Comparison of ENCODE assay signal across 8 cellular contexts in genomic region chr1:30824736-30825429, GRCh38.
DNase-seq lines count a peak whose midpoint lies in the region; ATAC-seq and TF ChIP-seq lines count a peak whose summit lies in the region.

No MANE protein-coding gene starts in this region.

- peaks cover 2% of the 10 kb centered on the region for H3K27me3 Mint-ChIP-seq in Caco-2 (ENCODE audit: insufficient read depth, unreplicated experiment)
- H3K27me3 Mint-ChIP-seq in endodermal cell (ENCODE audit: insufficient read depth): peaks cover 22% of the 10 kb centered on the region
- peaks cover 39% of the 10 kb centered on the region for H3K27me3 Mint-ChIP-seq in progenitor cell of endocrine pancreas

- BruUV-seq in Caco-2 (replicated peaks; lab: Mats Ljungman, UMichigan): no TSS peak

- H3K79me2 ChIP-seq in OCI-LY3 (ENCODE audit: low read length): no peaks in the 10 kb centered on the region

- no peaks in the 10 kb centered on the region for H3K9me3 Mint-ChIP-seq in Caco-2 (ENCODE audit: unreplicated experiment)
- peaks cover under 1% of the 10 kb centered on the region for H3K9me3 Mint-ChIP-seq in endodermal cell
- H3K9me3 Mint-ChIP-seq in progenitor cell of endocrine pancreas (ENCODE audit: low read depth): no peaks in the 10 kb centered on the region

- CTCF ChIA-PET in Caco-2 (lab: Charles Lee): interaction anchor here (0.6 kb wide), 1 partner anchor 23 kb away, joined by 3 read pairs; no protein-coding TSS in a partner anchor

- no peak overlapping the region for H2AFZ ChIP-seq in OCI-LY3 (ENCODE audit: low read depth, low read length)

- POLR2A ChIA-PET in Caco-2 (lab: Charles Lee): no interaction called here

- 51 to 60% methylated on average over 7 to 12 of the region's 12 CpGs for whole genome bisulfite sequencing in endodermal cell (ENCODE audit: insufficient coverage in 1 of 2, insufficient read length in 1 of 2), 2 experiments

- ATAC-seq in HG03139 (IDR thresholded peaks at IDR 0.05; ENCODE audit: unreplicated experiment): no peak

- H3K36me3 Mint-ChIP-seq in Caco-2 (ENCODE audit: insufficient read depth, unreplicated experiment) (no peaks in the 10 kb centered on the region), endodermal cell (ENCODE audit: low read depth) (no peaks in the 10 kb centered on the region), progenitor cell of endocrine pancreas (ENCODE audit: insufficient read depth) (no peaks in the 10 kb centered on the region)

- H4K20me1 ChIP-seq in OCI-LY3 (ENCODE audit: insufficient read depth, low read length): no peaks in the 10 kb centered on the region

- H3K9ac ChIP-seq in OCI-LY3 (ENCODE audit: low read length) (no peak overlapping the region), endodermal cell (ENCODE audit: extremely low read depth, low read length, poor library complexity, severe bottlenecking) (no peak overlapping the region)

- H3K27ac Mint-ChIP-seq in Caco-2 (ENCODE audit: unreplicated experiment): peak overlapping the region; percentile 23
- H3K27ac Mint-ChIP-seq in endodermal cell: no peak overlapping the region
- peak overlapping the region; percentile 94 for H3K27ac Mint-ChIP-seq in progenitor cell of endocrine pancreas

- intact Hi-C loops in Caco-2 (cut with micrococcal nuclease; ENCODE audit: unreplicated experiment): no loop called here

- TF ChIP-seq CTCF in Caco-2 (IDR thresholded peaks at IDR 0.05; ENCODE audit: insufficient read depth in 1 of 2, low read depth in 1 of 2, low read length in 1 of 2, severe bottlenecking in 1 of 2, unreplicated experiment in 1 of 2) (no peak), OCI-LY3 (IDR thresholded peaks at IDR 0.05; ENCODE audit: low read depth, low read length) (no peak), endodermal cell (conservative IDR thresholded peaks at IDR 0.05) (no peak), progenitor cell of endocrine pancreas (IDR thresholded peaks at IDR 0.05; ENCODE audit: unreplicated experiment) (no peak)

- H3K27me3 ChIP-seq in Caco-2 (replicated peaks; ENCODE audit: control insufficient read depth, insufficient read depth, low read length): no peaks in the 10 kb centered on the region; the same call in 1 of the 2 replicates
- H3K27me3 ChIP-seq in OCI-LY3 (ENCODE audit: low read depth, low read length): no peaks in the 10 kb centered on the region; the same call in 1 of the 2 replicates
- H3K27me3 ChIP-seq in endodermal cell (ENCODE audit: control insufficient read depth, insufficient read depth, low read length, poor library complexity, severe bottlenecking): peaks cover 14% of the 10 kb centered on the region

- H3K4me3 Mint-ChIP-seq in Caco-2 (ENCODE audit: unreplicated experiment): peak overlapping the region; percentile 80
- H3K4me3 Mint-ChIP-seq in endodermal cell: peak overlapping the region; percentile 63
- H3K4me3 Mint-ChIP-seq in progenitor cell of endocrine pancreas (ENCODE audit: low read depth): peak overlapping the region; percentile 73

- no peak overlapping the region for H3K4me3 ChIP-seq in Caco-2 (ENCODE audit: low read depth, low read length)
- peak overlapping the region; percentile 92 for H3K4me3 ChIP-seq in OCI-LY3 (ENCODE audit: low read length)
- no peak overlapping the region for H3K4me3 ChIP-seq in endodermal cell (ENCODE audit: low read length)

- DNase-seq in Caco-2: no peak
- no peak for DNase-seq in endodermal cell
- DNase-seq in progenitor cell of endocrine pancreas (ENCODE audit: low spot score, unreplicated experiment): no peak
- no peak for DNase-seq in globus pallidus (ENCODE audit: low spot score)
- DNase-seq in NCI-H2171 (lab: John Stamatoyannopoulos, UW): no peak
- DNase-seq in stimulated activated CD4-positive, alpha-beta T cell treated with anti-CD3 and anti-CD28 coated beads, Interleukin-2, amount 100 ng/mL, for 48 hours: no peak

- H3K9me3 ChIP-seq in Caco-2 (peaks cover under 1% of the 10 kb centered on the region; the same call in 1 of the 2 replicates), OCI-LY3 (ENCODE audit: insufficient read depth, low read length) (no peaks in the 10 kb centered on the region), endodermal cell (ENCODE audit: control insufficient read depth, low read length) (no peaks in the 10 kb centered on the region)

- no peaks in the 10 kb centered on the region for H3K4me1 Mint-ChIP-seq in Caco-2 (ENCODE audit: low read depth, unreplicated experiment)
- H3K4me1 Mint-ChIP-seq in endodermal cell: peaks cover 24% of the 10 kb centered on the region
- peaks cover 3% of the 10 kb centered on the region for H3K4me1 Mint-ChIP-seq in progenitor cell of endocrine pancreas (ENCODE audit: low read depth)

- H3K27ac ChIP-seq in OCI-LY3 (ENCODE audit: low read length): no peak overlapping the region
- H3K27ac ChIP-seq in endodermal cell (ENCODE audit: low read depth, low read length): no peak overlapping the region

- no peaks in the 10 kb centered on the region for H3K4me1 ChIP-seq in Caco-2
- H3K4me1 ChIP-seq in OCI-LY3 (ENCODE audit: low read length): peaks cover 6% of the 10 kb centered on the region; the same call in 1 of the 2 replicates
- H3K4me1 ChIP-seq in endodermal cell (ENCODE audit: control insufficient read depth, insufficient read depth, low read length): no peaks in the 10 kb centered on the region

- peak overlapping the region; percentile 99 for H3K4me2 ChIP-seq in OCI-LY3 (ENCODE audit: low read length)

- H3K36me3 ChIP-seq in Caco-2 (ENCODE audit: control insufficient read depth, insufficient read depth, low read length): no peaks in the 10 kb centered on the region
- no peaks in the 10 kb centered on the region for H3K36me3 ChIP-seq in OCI-LY3 (replicated peaks; ENCODE audit: low read depth, low read length)
- no peaks in the 10 kb centered on the region for H3K36me3 ChIP-seq in endodermal cell (ENCODE audit: control insufficient read depth, insufficient read depth, low read length)
